ENCODE assay signal across 1 cellular context in the genomic region with DNA sequence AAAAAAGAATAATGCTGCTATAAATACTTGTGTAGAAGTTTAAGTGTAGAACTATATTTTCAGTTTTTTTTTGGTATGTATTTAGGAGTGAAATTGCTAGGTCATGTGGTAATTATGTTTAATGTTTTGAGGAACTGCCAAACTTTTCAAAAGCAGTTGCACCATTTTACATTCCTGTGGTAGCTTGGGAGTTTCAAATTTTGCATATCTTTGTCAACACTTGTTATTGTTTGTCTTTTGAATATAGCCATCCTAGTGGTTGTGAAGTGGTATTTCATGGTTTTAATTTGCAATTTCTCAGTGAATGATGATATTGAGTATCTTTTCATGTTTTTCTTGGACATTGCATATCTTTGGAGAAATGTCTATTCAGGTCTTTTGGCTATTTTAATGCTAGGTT.
TF ChIP-seq lines count a peak whose summit lies in the region.

No MANE protein-coding gene starts in this region.

TF ChIP-seq in SK-N-SH, 30 proteins besides CTCF, POLR2A, EP300 and RAD21 (continued from another document):
- TF ChIP-seq, protein P1, sequence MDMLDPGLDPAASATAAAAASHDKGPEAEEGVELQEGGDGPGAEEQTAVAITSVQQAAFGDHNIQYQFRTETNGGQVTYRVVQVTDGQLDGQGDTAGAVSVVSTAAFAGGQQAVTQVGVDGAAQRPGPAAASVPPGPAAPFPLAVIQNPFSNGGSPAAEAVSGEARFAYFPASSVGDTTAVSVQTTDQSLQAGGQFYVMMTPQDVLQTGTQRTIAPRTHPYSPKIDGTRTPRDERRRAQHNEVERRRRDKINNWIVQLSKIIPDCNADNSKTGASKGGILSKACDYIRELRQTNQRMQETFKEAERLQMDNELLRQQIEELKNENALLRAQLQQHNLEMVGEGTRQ (IDR thresholded peaks at IDR 0.05; ENCODE audit: borderline replicate concordance, low read depth, low read length), result no peak
- TF ChIP-seq, protein P2, sequence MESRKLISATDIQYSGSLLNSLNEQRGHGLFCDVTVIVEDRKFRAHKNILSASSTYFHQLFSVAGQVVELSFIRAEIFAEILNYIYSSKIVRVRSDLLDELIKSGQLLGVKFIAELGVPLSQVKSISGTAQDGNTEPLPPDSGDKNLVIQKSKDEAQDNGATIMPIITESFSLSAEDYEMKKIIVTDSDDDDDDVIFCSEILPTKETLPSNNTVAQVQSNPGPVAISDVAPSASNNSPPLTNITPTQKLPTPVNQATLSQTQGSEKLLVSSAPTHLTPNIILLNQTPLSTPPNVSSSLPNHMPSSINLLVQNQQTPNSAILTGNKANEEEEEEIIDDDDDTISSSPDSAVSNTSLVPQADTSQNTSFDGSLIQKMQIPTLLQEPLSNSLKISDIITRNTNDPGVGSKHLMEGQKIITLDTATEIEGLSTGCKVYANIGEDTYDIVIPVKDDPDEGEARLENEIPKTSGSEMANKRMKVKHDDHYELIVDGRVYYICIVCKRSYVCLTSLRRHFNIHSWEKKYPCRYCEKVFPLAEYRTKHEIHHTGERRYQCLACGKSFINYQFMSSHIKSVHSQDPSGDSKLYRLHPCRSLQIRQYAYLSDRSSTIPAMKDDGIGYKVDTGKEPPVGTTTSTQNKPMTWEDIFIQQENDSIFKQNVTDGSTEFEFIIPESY (IDR thresholded peaks at IDR 0.05; ENCODE audit: borderline replicate concordance, low read depth), result no peak
- TF ChIP-seq FOXJ3 (CRISPR knock-in tag; IDR thresholded peaks at IDR 0.05), result no peak
